In genomic region chr13:20495087-20496023, GRCh38 we compare ENCODE assay signal across 8 cellular contexts. TPM values are rescaled to one million over a fixed set of nuclear protein-coding genes. Genes with fewer than 3 reads are reported as not detected.
A peak's percentile ranks its signal among the peaks of the same experiment; 100 is the strongest.
DNase-seq lines count a peak whose midpoint lies in the region; ATAC-seq and TF ChIP-seq lines count a peak whose summit lies in the region.

No MANE protein-coding gene starts in this region.

- peaks cover 0 to 6% (median 5%) of the 10 kb centered on the region in 5 donors for H3K36me3 Mint-ChIP-seq in naive thymus-derived CD4-positive, alpha-beta T cell

- H3K27me3 ChIP-seq in esophagus muscularis mucosa = no peaks in the 10 kb centered on the region
- H3K27me3 ChIP-seq in naive thymus-derived CD4-positive, alpha-beta T cell (ENCODE audit: control insufficient read depth in 2 of 2, insufficient read depth in 2 of 2, low read length in 2 of 2) = no peaks in the 10 kb centered on the region

- H2AFZ ChIP-seq in OCI-LY7 (ENCODE audit: low read length) = no peak overlapping the region

- no peak overlapping the region for H3K4me2 ChIP-seq in OCI-LY7 (ENCODE audit: low read length)

- ATAC-seq in HG03039 (IDR thresholded peaks at IDR 0.05; ENCODE audit: unreplicated experiment) (peak; percentile 50), HG02970 (IDR thresholded peaks at IDR 0.05; ENCODE audit: low FRiP score, unreplicated experiment) (no peak)
- ATAC-seq in naive thymus-derived CD4-positive, alpha-beta T cell = peak; percentile 95

- CTCF ChIA-PET in OCI-LY7 (lab: Charles Lee; ENCODE audit: unreplicated experiment) = no interaction called here
- CTCF ChIA-PET in naive thymus-derived CD4-positive, alpha-beta T cell (lab: Charles Lee) = interaction anchor here (0.6 to 6.4 kb wide), 14 partner anchors 19 to 432 kb away, joined by 3 to 65 read pairs (median 4); no protein-coding TSS in a partner anchor

- 22% methylated on average over 14 of the region's 14 CpGs for WGBS in esophagus muscularis mucosa

- no peaks in the 10 kb centered on the region for H3K79me2 ChIP-seq in OCI-LY7 (ENCODE audit: insufficient read depth, low read depth, low read length)

- H4K20me1 ChIP-seq in OCI-LY7 (ENCODE audit: insufficient read depth, low read length) = no peaks in the 10 kb centered on the region

- no peak overlapping the region for H3K4me3 Mint-ChIP-seq in naive thymus-derived CD4-positive, alpha-beta T cell

- peak overlapping the region in 5 of 9 donors; percentile 29 to 87 (median 52) for H3K27ac Mint-ChIP-seq in naive thymus-derived CD4-positive, alpha-beta T cell

- DNase-seq in ELR (ENCODE audit: low read depth) (peak; percentile 73), OCI-LY7 (ENCODE audit: low spot score) (peak; percentile 69), activated T-cell treated with anti-CD3 and anti-CD28 coated beads for 4 hours (peak; percentile 54), esophagus muscularis mucosa (ENCODE audit: extremely low spot score) (no peak), stromal cell of bone marrow (ENCODE audit: low read depth) (peak; percentile 39)
- peak in 8 of 9 donors; percentile 41 to 75 (median 70) for DNase-seq in naive thymus-derived CD4-positive, alpha-beta T cell

- no peaks in the 10 kb centered on the region for H3K36me3 ChIP-seq in OCI-LY7 (ENCODE audit: insufficient read depth, low read length)
- no peaks in the 10 kb centered on the region for H3K36me3 ChIP-seq in esophagus muscularis mucosa
- H3K36me3 ChIP-seq in naive thymus-derived CD4-positive, alpha-beta T cell (ENCODE audit: control insufficient read depth in 2 of 3, insufficient read depth in 3 of 3, low read length in 3 of 3) = no peaks in the 10 kb centered on the region

- no peaks in the 10 kb centered on the region for H3K27me3 Mint-ChIP-seq in naive thymus-derived CD4-positive, alpha-beta T cell

- H3K9me3 Mint-ChIP-seq in naive thymus-derived CD4-positive, alpha-beta T cell = peaks cover 0 to 8% (median under 1%) of the 10 kb centered on the region in 11 donors

- BruUV-seq in OCI-LY7 (replicated peaks; lab: Mats Ljungman, UMichigan) = no TSS peak

- no peaks in the 10 kb centered on the region for H3K9me2 ChIP-seq in OCI-LY7 (ENCODE audit: insufficient read depth, low read length)

- H3K4me3 ChIP-seq in OCI-LY7 (ENCODE audit: low read depth, low read length, poor library complexity, severe bottlenecking) (no peak overlapping the region), esophagus muscularis mucosa (peak overlapping the region in 3 of 4 donors; percentile 4 to 18 (median 13))
- no peak overlapping the region for H3K4me3 ChIP-seq in naive thymus-derived CD4-positive, alpha-beta T cell (ENCODE audit: low read length)

- peak; percentile 98 for TF ChIP-seq CTCF in OCI-LY7 (conservative IDR thresholded peaks at IDR 0.05; ENCODE audit: low read length)
- TF ChIP-seq CTCF in esophagus muscularis mucosa (IDR thresholded peaks at IDR 0.05) = peak; percentile 91 to 93 (median 92)

- peaks cover 5 to 17% (median 13%) of the 10 kb centered on the region in 7 donors for H3K4me1 Mint-ChIP-seq in naive thymus-derived CD4-positive, alpha-beta T cell

- H3K9me3 ChIP-seq in OCI-LY7 (ENCODE audit: low read length) (peaks cover 14% of the 10 kb centered on the region; the same call in 1 of the 2 replicates), esophagus muscularis mucosa (no peaks in the 10 kb centered on the region)
- H3K9me3 ChIP-seq in naive thymus-derived CD4-positive, alpha-beta T cell (ENCODE audit: control insufficient read depth in 2 of 3, low read length in 3 of 3) = no peaks in the 10 kb centered on the region

- POLR2A ChIA-PET in OCI-LY7 (lab: Charles Lee) = interaction anchor here (0.6 kb wide), 1 partner anchor 431 kb away, joined by 3 read pairs; no protein-coding TSS in a partner anchor
- POLR2A ChIA-PET in naive thymus-derived CD4-positive, alpha-beta T cell (lab: Charles Lee) = interaction anchor here (1.7 kb wide), 1 partner anchor 19 kb away, joined by 5 read pairs; no protein-coding TSS in a partner anchor

- TF ChIP-seq POLR2A in esophagus muscularis mucosa (IDR thresholded peaks at IDR 0.05; ENCODE audit: low read depth) = no peak

- intact Hi-C loops in OCI-LY7 (cut with micrococcal nuclease; ENCODE audit: unreplicated experiment) (loop anchor here (1.0 to 5.0 kb wide), 3 partner anchors 207 to 982 kb away; partner anchors contain the start of gene IL17D), esophagus muscularis mucosa (cut with DNase I) (loop anchor here (5.0 kb wide), 1 partner anchor 427 kb away; no protein-coding TSS in a partner anchor)
- intact Hi-C loops in naive thymus-derived CD4-positive, alpha-beta T cell (cut with micrococcal nuclease) = loop anchor here (1.0 to 5.0 kb wide), 11 partner anchors 19 to 984 kb away; partner anchors contain the start of genes IFT88 (in 2 of the 2) and IL17D (in 1 of the 2)

- no peaks in the 10 kb centered on the region for H3K4me1 ChIP-seq in OCI-LY7 (ENCODE audit: insufficient read depth, low read length, poor library complexity, severe bottlenecking)
- peaks cover 0 to 17% (median 14%) of the 10 kb centered on the region in 4 donors for H3K4me1 ChIP-seq in esophagus muscularis mucosa
- no peaks in the 10 kb centered on the region for H3K4me1 ChIP-seq in naive thymus-derived CD4-positive, alpha-beta T cell (ENCODE audit: control insufficient read depth in 2 of 2, insufficient read depth in 2 of 2, low read length in 2 of 2)

- no peak for TF ChIP-seq EP300 in esophagus muscularis mucosa (IDR thresholded peaks at IDR 0.05)

- no peak overlapping the region for H3K27ac ChIP-seq in OCI-LY7 (ENCODE audit: low read depth, low read length, poor library complexity, severe bottlenecking)
- H3K27ac ChIP-seq in esophagus muscularis mucosa (replicated peaks in 1 of 4) = no peak overlapping the region
- no peak overlapping the region for H3K27ac ChIP-seq in naive thymus-derived CD4-positive, alpha-beta T cell (ENCODE audit: low read depth, low read length)

RNA-seq across cellular contexts. Expression of gene CRYL1, which starts 30.3 kb away (rescaled TPM):
- not detected in 2 replicates for total RNA-seq in OCI-LY7 (2014; rRNA removed; shearing (Covaris generic))
- total RNA-seq in OCI-LY7 (2022) (0.57 TPM in 1 of 2 replicates, not detected in the other), esophagus muscularis mucosa (10 to 100 TPM; 42.3 to 59.3 (median 45.4) TPM)
- 10 to 100 TPM; 12.3 to 21.2 (median 16.3) TPM for total RNA-seq in naive thymus-derived CD4-positive, alpha-beta T cell
- 10 to 100 TPM; 32.4 to 44.1 TPM for polyA plus RNA-seq in naive thymus-derived CD4-positive, alpha-beta T cell

Comparison
In these comparisons a context has a peak if more than half of its experiments do, and no peak if none do; other contexts are left out.
1. H3K4me3 ChIP-seq: peak in esophagus muscularis mucosa (3 of 4); none in OCI-LY7 (single experiment) and naive thymus-derived CD4-positive, alpha-beta T cell (single experiment).
2. RNA of gene CRYL1, which starts 30.3 kb away (total RNA-seq): 42.3 to 59.3 TPM in esophagus muscularis mucosa and 12.3 to 21.2 TPM in naive thymus-derived CD4-positive, alpha-beta T cell; 0.57 TPM in OCI-LY7; every median in the first group is over 4 times any median in the second.